In genomic region chr2:88372042-88372441, GRCh38 we compare ENCODE assay signal across 34 cellular contexts.
"Had no signal": no experiment of that assay in that cellular context is flagged by ENCODE, and none has a peak within 500 bp of the region (broad histone marks: within the 10 kb centered on the region; RNA-seq: fewer than 3 reads in every experiment).

No MANE protein-coding gene starts in this region.

- H3K4me1 Mint-ChIP-seq: T-cell had no signal

- H3K27ac Mint-ChIP-seq: T-cell had no signal

- DNase-seq: Kasumi-1, MG63, NCI-H1048, NCI-H1092 treated with DMSO at 0.1 percent for 48 hours, NCI-H1105 treated with DMSO at 0.1 percent for 48 hours, NCI-H1417, NCI-H1436, NCI-H146, NCI-H1694, NCI-H187, NCI-H1930, NCI-H2029 treated with DMSO at 0.1 percent for 48 hours, NCI-H2081 treated with DMSO at 0.1 percent for 48 hours, NCI-H2107, NCI-H2171, NCI-H226, NCI-H446 treated with DMSO at 0.1 percent for 48 hours, NCI-H510A, NCI-H524, NCI-H526, NCI-H69, NCI-H748 treated with DMSO at 0.1 percent for 48 hours, NCI-H82, PC-9, SHP77, SIG-M5, SJCRH30, T-cell had no signal

- H3K9me3 Mint-ChIP-seq: T-cell had no signal

- FAIRE-seq: RCC 7860 had no signal

- H3K27me3 ChIP-seq: MG63 had no signal

- H3K36me3 Mint-ChIP-seq: T-cell had no signal

- H3K4me2 ChIP-seq: PC-9 had no signal

- ATAC-seq: Panc1, Right ventricle myocardium inferior, SK-N-SH treated with all-trans-retinoic acid at 6 μM for 48 hours, T-cell had no signal

- H3K27ac ChIP-seq: PC-9, RWPE1, SJCRH30, SK-N-MC had no signal

- H3K4me3 ChIP-seq: MG63, PC-9, SJCRH30, SK-N-MC had no signal

- H2AFZ ChIP-seq: PC-9 had no signal

- H3K4me1 ChIP-seq: SJCRH30 had no signal

- H3K36me3 ChIP-seq: MG63, SJCRH30 had no signal

- H3K9me3 ChIP-seq: MG63, SJCRH30 had no signal

- H3K4me3 Mint-ChIP-seq: T-cell had no signal
